In the genomic region with DNA sequence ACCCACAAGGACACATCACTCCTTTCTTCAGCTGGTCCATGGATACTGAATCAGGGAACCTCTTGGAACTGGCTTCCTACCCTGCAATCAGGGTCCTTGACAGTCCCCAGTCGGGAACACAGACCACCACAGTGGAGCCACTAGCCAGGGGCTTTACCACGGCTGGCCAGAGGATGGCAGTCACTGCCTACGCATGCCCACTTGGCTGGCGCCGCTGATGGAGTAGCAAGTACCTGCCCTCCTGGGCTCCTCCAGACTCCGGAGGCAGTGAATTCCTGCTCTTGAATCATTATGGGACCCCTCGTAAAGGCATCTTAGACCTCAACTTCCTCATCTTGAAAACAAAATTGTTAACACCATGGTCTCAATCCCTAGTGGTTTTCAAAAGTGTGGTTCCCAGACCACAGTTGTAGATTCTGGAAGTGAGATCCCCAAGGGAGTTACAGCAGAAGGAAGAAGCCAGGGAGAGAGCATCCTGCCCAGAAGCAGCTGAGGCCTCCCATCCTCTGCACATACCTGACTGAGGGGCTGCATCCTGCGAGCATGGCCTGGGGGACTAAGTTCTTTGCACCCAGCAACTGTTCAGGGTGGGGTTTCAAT, we compare ENCODE assay signal across 8 cellular contexts. TPM values are rescaled to one million over a fixed set of nuclear protein-coding genes. Genes with fewer than 3 reads are reported as not detected.
A peak's percentile ranks its signal among the peaks of the same experiment; 100 is the strongest.
DNase-seq lines count a peak whose midpoint lies in the region; ATAC-seq and TF ChIP-seq lines count a peak whose summit lies in the region.

No MANE protein-coding gene starts in this region.

- ATAC-seq in DND-41 (ENCODE audit: insufficient read depth, low read depth) (peak; percentile 84), gastroesophageal sphincter (peak; percentile 69), HG03439 (IDR thresholded peaks at IDR 0.05; ENCODE audit: unreplicated experiment) (no peak), GM19035 (IDR thresholded peaks at IDR 0.05; ENCODE audit: unreplicated experiment) (no peak)

- H3K27me3 Mint-ChIP-seq in osteocyte (ENCODE audit: unreplicated experiment): no peaks in the 10 kb centered on the region

- no peak for TF ChIP-seq EP300 in gastroesophageal sphincter (IDR thresholded peaks at IDR 0.05)

- DNase-seq in DND-41 (peak; percentile 56), KG1 (lab: John Stamatoyannopoulos, UW) (peak; percentile 29), OCI-M1 (lab: John Stamatoyannopoulos, UW) (peak; percentile 77), osteocyte (ENCODE audit: extremely low spot score, unreplicated experiment) (peak; percentile 92)
- DNase-seq in activated effector memory CD4-positive, alpha-beta T cell treated with anti-CD3 and anti-CD28 coated beads, Interleukin-2, amount 50 U/mL, for 16 hours: peak; percentile 76

- H3K27ac Mint-ChIP-seq in osteocyte (ENCODE audit: unreplicated experiment): no peak overlapping the region

- no peaks in the 10 kb centered on the region for H4K20me1 ChIP-seq in DND-41 (ENCODE audit: insufficient read depth, low read length)

- no peaks in the 10 kb centered on the region for H3K79me2 ChIP-seq in DND-41 (ENCODE audit: insufficient read depth, low read length)

- H3K36me3 ChIP-seq in DND-41 (ENCODE audit: insufficient read depth, low read length) (no peaks in the 10 kb centered on the region), gastroesophageal sphincter (no peaks in the 10 kb centered on the region)

- WGBS in gastroesophageal sphincter (ENCODE audit: low coverage in 1 of 2), 2 donors: 0 to 2% methylated on average over 3 to 7 of the region's 8 CpGs

- no peaks in the 10 kb centered on the region for H3K36me3 Mint-ChIP-seq in osteocyte (ENCODE audit: unreplicated experiment)

- no peak overlapping the region for H3K4me3 Mint-ChIP-seq in osteocyte (ENCODE audit: unreplicated experiment)

- no peak for TF ChIP-seq POLR2A in gastroesophageal sphincter (IDR thresholded peaks at IDR 0.05)

- peaks cover 4% of the 10 kb centered on the region for H3K27me3 ChIP-seq in DND-41 (ENCODE audit: insufficient read depth, low read length, poor library complexity)
- H3K27me3 ChIP-seq in gastroesophageal sphincter: peaks cover 58% of the 10 kb centered on the region

- H3K9me3 Mint-ChIP-seq in osteocyte (ENCODE audit: unreplicated experiment): no peaks in the 10 kb centered on the region

- no peak overlapping the region for H3K4me2 ChIP-seq in DND-41 (ENCODE audit: insufficient read depth, low read length)

- no peak overlapping the region for H3K9ac ChIP-seq in DND-41 (ENCODE audit: low read depth, low read length)

- no peak overlapping the region for H3K27ac ChIP-seq in DND-41 (ENCODE audit: low read length)
- no peak overlapping the region for H3K27ac ChIP-seq in gastroesophageal sphincter

- H3K4me1 ChIP-seq in DND-41 (ENCODE audit: insufficient read depth, low read length) (no peaks in the 10 kb centered on the region), gastroesophageal sphincter (no peaks in the 10 kb centered on the region)

- H2AFZ ChIP-seq in DND-41 (ENCODE audit: low read depth, low read length): no peak overlapping the region; the same call in 1 of the 2 replicates

- TF ChIP-seq CTCF in DND-41 (IDR thresholded peaks at IDR 0.05; ENCODE audit: borderline replicate concordance, extremely low read depth, low read length, poor library complexity, severe bottlenecking): peak; percentile 73
- peak in 3 of 4 experiments; percentile 48 to 69 (median 59) for TF ChIP-seq CTCF in gastroesophageal sphincter (IDR thresholded peaks at IDR 0.05)
- peak; percentile 98 for TF ChIP-seq CTCF in osteocyte (IDR thresholded peaks at IDR 0.05)

- peaks cover 19% of the 10 kb centered on the region for H3K4me1 Mint-ChIP-seq in osteocyte (ENCODE audit: unreplicated experiment)

- H3K4me3 ChIP-seq in DND-41 (ENCODE audit: low read depth in 1 of 2, low read length in 2 of 2): no peak overlapping the region
- no peak overlapping the region for H3K4me3 ChIP-seq in gastroesophageal sphincter

- H3K9me3 ChIP-seq in DND-41 (ENCODE audit: insufficient read depth, low read length, severe bottlenecking) (no peaks in the 10 kb centered on the region), gastroesophageal sphincter (no peaks in the 10 kb centered on the region)

RNA-seq across cellular contexts. Expression of a gene that starts 9.1 kb away (rescaled TPM):
- total RNA-seq in gastroesophageal sphincter (10 to 100 TPM; 31.1 to 59.0 (median 44.4) TPM), osteocyte (40.3 and 46.5 TPM in 2 replicates)

RNA-seq across cellular contexts. Expression of a gene that starts 31.6 kb away (rescaled TPM):
- total RNA-seq in gastroesophageal sphincter: 1 to 10 TPM in 2 of 4 donors, under 1 TPM in 1, not detected in 1; 0.50 to 5.3 (median 3.6) TPM
- 3.6 and 5.2 TPM in 2 replicates for total RNA-seq in osteocyte

RNA-seq across cellular contexts. Expression of a gene that starts 44.2 kb away (rescaled TPM):
- total RNA-seq in gastroesophageal sphincter (10 to 100 TPM in 3 of 4 donors, 1 to 10 TPM in 1; 9.9 to 33.9 (median 24.5) TPM), osteocyte (not detected in 2 replicates)

Comparison
In these comparisons a context has a peak if more than half of its experiments do, and no peak if none do; other contexts are left out.
1. ATAC-seq: peak in DND-41 (single experiment) and gastroesophageal sphincter (single experiment); none in HG03439 (single experiment) and GM19035 (single experiment).
2. DNase-seq: peak in every context shown above with its lines; median percentile 92 in osteocyte; 77 in OCI-M1; 76 in activated effector memory CD4-positive, alpha-beta T cell treated with anti-CD3 and anti-CD28 coated beads, Interleukin-2, amount 50 U/mL, for 16 hours; 56 in DND-41; 29 in KG1.
3. RNA of a gene that starts 44.2 kb away (total RNA-seq): 9.9 to 33.9 TPM in gastroesophageal sphincter; not detected in osteocyte; every median in the first group is over 10 times any median in the second.
4. Peak in every context shown above with its lines, with median percentiles within 50 percentile points of each other: CTCF ChIP-seq.